Comparison of ENCODE assay signal across 19 cellular contexts in the genomic region with DNA sequence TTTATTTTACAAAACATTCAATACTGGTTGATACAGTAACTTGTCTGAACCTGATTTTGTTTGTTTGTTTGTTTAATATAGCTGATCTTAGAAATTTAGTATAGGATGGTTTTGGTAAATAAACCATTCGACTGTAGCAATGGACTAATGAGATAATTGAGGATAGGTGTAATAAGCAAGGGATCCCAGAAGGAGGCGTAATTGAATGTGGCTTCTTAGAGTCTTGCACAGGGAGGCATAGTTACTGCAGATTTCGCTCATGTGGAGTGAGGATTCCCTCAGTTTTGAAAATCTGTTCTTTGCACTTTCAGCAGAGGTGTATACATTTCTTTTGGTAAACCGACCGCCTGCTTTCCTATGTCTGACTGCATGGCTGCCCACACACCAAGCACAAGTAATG.
DNase-seq lines count a peak whose midpoint lies in the region; ATAC-seq and TF ChIP-seq lines count a peak whose summit lies in the region.
"Had no signal": no experiment of that assay in that cellular context is flagged by ENCODE, and none has a peak within 500 bp of the region (broad histone marks: within the 10 kb centered on the region; RNA-seq: fewer than 3 reads in every experiment).

No MANE protein-coding gene starts in this region.

- no peak overlapping the region for H3K4me3 ChIP-seq in liver (ENCODE audit: low read depth in 1 of 3, low read length in 3 of 3)
- H3K4me3 ChIP-seq: ascending aorta, gastroesophageal sphincter had no signal

- TF ChIP-seq EP300 in Ishikawa (IDR thresholded peaks at IDR 0.05; ENCODE audit: borderline replicate concordance): no peak

- no peaks in the 10 kb centered on the region for H3K9me3 ChIP-seq in liver (ENCODE audit: control insufficient read depth in 4 of 4, low read length in 3 of 4)
- H3K9me3 ChIP-seq: ascending aorta, gastroesophageal sphincter had no signal

- TF ChIP-seq CTCF in liver (IDR thresholded peaks at IDR 0.05; ENCODE audit: low read depth, low read length, missing input control): peak; percentile 5

- no peaks in the 10 kb centered on the region for H3K27me3 ChIP-seq in liver (ENCODE audit: control insufficient read depth in 4 of 4, insufficient read depth in 4 of 4, low read length in 3 of 4)
- H3K27me3 ChIP-seq: ascending aorta, gastroesophageal sphincter had no signal

- in situ Hi-C loops in G401 (cut with HindIII; ENCODE audit: low sequenced_read_pairs): no loop called here

- H3K4me1 ChIP-seq in liver (ENCODE audit: control insufficient read depth in 4 of 4, insufficient read depth in 4 of 4, low read length in 3 of 4): no peaks in the 10 kb centered on the region
- H3K4me1 ChIP-seq: ascending aorta, gastroesophageal sphincter had no signal

- TF ChIP-seq RAD21 in Ishikawa (IDR thresholded peaks at IDR 0.05; ENCODE audit: low read depth) (0 out of 2 replicates have a peak, but pooled peaks have one; percentile 7), liver (IDR thresholded peaks at IDR 0.05) (peak; percentile 22 to 24)

- H3K9ac ChIP-seq in liver (ENCODE audit: low read depth in 1 of 2, low read length in 2 of 2): no peak overlapping the region

- no peaks in the 10 kb centered on the region for H3K36me3 ChIP-seq in liver (ENCODE audit: control insufficient read depth in 4 of 4, insufficient read depth in 3 of 4, low read depth in 1 of 4, low read length in 3 of 4)
- H3K36me3 ChIP-seq: ascending aorta, gastroesophageal sphincter had no signal

- 65% methylated on average over 5 of the region's 5 CpGs for WGBS in liver

- no peak overlapping the region for H3K27ac ChIP-seq in liver (ENCODE audit: low read depth in 1 of 2, low read length in 2 of 2)
- H3K27ac ChIP-seq: ascending aorta, gastroesophageal sphincter had no signal

- peak; percentile 73 for DNase-seq in DMS53 (lab: John Stamatoyannopoulos, UW)
- DNase-seq in SK-N-DZ (ENCODE audit: low spot score): peak; percentile 3
- no peak for DNase-seq in G401 (ENCODE audit: low spot score)
- no peak for DNase-seq in NCI-H187 (lab: John Stamatoyannopoulos, UW)
- DNase-seq: activated CD4-positive, alpha-beta T cell treated with anti-CD3 and anti-CD28 coated beads, Interleukin-2, amount 50 U/mL, for 48 hours; effector CD4-positive, alpha-beta T cell; GOT3; MV-4-11; naive thymus-derived CD4-positive, alpha-beta T cell; NCI-H345; stimulated activated CD4-positive, alpha-beta T cell treated with anti-CD3 and anti-CD28 coated beads, Interleukin-4, amount 100 ng/mL, for 24 hours had no signal

- ATAC-seq in GM21619 (IDR thresholded peaks at IDR 0.05; ENCODE audit: unreplicated experiment): no peak
- no peak for ATAC-seq in HG02759 (IDR thresholded peaks at IDR 0.05; ENCODE audit: unreplicated experiment)
- ATAC-seq: gastroesophageal sphincter; naive thymus-derived CD4-positive, alpha-beta T cell; sciatic nerve; stimulated activated memory B cell treated with anti-CD40 and anti-IgM and Interleukin-4, amounts not matched to agents 10 μg/mL and 1 μg/mL and 100 μg/mL, for 72 hours had no signal

TF ChIP-seq in Ishikawa, 13 proteins besides CTCF, POLR2A, EP300 and RAD21:
- no peak for TF ChIP-seq TAF1 (IDR thresholded peaks at IDR 0.05; ENCODE audit: low read depth)
- TF ChIP-seq, protein P1, sequence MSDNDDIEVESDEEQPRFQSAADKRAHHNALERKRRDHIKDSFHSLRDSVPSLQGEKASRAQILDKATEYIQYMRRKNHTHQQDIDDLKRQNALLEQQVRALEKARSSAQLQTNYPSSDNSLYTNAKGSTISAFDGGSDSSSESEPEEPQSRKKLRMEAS (IDR thresholded peaks at IDR 0.05): no peak

TF ChIP-seq in liver, 16 proteins besides CTCF, POLR2A, EP300 and RAD21:
- TF ChIP-seq FOXA2 (IDR thresholded peaks at IDR 0.05): no peak
- TF ChIP-seq, protein P2, sequence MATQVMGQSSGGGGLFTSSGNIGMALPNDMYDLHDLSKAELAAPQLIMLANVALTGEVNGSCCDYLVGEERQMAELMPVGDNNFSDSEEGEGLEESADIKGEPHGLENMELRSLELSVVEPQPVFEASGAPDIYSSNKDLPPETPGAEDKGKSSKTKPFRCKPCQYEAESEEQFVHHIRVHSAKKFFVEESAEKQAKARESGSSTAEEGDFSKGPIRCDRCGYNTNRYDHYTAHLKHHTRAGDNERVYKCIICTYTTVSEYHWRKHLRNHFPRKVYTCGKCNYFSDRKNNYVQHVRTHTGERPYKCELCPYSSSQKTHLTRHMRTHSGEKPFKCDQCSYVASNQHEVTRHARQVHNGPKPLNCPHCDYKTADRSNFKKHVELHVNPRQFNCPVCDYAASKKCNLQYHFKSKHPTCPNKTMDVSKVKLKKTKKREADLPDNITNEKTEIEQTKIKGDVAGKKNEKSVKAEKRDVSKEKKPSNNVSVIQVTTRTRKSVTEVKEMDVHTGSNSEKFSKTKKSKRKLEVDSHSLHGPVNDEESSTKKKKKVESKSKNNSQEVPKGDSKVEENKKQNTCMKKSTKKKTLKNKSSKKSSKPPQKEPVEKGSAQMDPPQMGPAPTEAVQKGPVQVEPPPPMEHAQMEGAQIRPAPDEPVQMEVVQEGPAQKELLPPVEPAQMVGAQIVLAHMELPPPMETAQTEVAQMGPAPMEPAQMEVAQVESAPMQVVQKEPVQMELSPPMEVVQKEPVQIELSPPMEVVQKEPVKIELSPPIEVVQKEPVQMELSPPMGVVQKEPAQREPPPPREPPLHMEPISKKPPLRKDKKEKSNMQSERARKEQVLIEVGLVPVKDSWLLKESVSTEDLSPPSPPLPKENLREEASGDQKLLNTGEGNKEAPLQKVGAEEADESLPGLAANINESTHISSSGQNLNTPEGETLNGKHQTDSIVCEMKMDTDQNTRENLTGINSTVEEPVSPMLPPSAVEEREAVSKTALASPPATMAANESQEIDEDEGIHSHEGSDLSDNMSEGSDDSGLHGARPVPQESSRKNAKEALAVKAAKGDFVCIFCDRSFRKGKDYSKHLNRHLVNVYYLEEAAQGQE (IDR thresholded peaks at IDR 0.05): no peak
- no peak for TF ChIP-seq FOXA1 (IDR thresholded peaks at IDR 0.05)
- no peak for TF ChIP-seq HNF4A (conservative IDR thresholded peaks at IDR 0.05)
- no peak for TF ChIP-seq JUND (IDR thresholded peaks at IDR 0.05)
- TF ChIP-seq, protein P1 (IDR thresholded peaks at IDR 0.05): no peak
- TF ChIP-seq, protein P3, sequence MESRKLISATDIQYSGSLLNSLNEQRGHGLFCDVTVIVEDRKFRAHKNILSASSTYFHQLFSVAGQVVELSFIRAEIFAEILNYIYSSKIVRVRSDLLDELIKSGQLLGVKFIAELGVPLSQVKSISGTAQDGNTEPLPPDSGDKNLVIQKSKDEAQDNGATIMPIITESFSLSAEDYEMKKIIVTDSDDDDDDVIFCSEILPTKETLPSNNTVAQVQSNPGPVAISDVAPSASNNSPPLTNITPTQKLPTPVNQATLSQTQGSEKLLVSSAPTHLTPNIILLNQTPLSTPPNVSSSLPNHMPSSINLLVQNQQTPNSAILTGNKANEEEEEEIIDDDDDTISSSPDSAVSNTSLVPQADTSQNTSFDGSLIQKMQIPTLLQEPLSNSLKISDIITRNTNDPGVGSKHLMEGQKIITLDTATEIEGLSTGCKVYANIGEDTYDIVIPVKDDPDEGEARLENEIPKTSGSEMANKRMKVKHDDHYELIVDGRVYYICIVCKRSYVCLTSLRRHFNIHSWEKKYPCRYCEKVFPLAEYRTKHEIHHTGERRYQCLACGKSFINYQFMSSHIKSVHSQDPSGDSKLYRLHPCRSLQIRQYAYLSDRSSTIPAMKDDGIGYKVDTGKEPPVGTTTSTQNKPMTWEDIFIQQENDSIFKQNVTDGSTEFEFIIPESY (IDR thresholded peaks at IDR 0.05): no peak
- no peak for TF ChIP-seq NR2F2 (IDR thresholded peaks at IDR 0.05)

Comparison
In these comparisons a context has a peak if more than half of its experiments do, and no peak if none do; other contexts are left out.
1. DNase-seq: peak in DMS53 (single experiment) and SK-N-DZ (single experiment); none in G401 (single experiment) and NCI-H187 (0 of 2).